Comparison of ENCODE assay signal across 23 cellular contexts in genomic region chr20:57161478-57162194, GRCh38.
DNase-seq lines count a peak whose midpoint lies in the region; ATAC-seq and TF ChIP-seq lines count a peak whose summit lies in the region.
"Had no signal": no experiment of that assay in that cellular context is flagged by ENCODE, and none has a peak within 500 bp of the region (broad histone marks: within the 10 kb centered on the region; RNA-seq: fewer than 3 reads in every experiment).

No MANE protein-coding gene starts in this region.

- H3K36me3 ChIP-seq in right atrium auricular region (no peaks in the 10 kb centered on the region), heart left ventricle (no peaks in the 10 kb centered on the region)

- DNase-seq in Right ventricle myocardium superior (peak; percentile 58), right atrium auricular region (ENCODE audit: low spot score) (no peak), heart left ventricle (peak in 1 of 5 donors; percentile 45), nucleus accumbens (lab: John Stamatoyannopoulos, UW) (no peak)
- DNase-seq: CD4-positive, CD25-positive, alpha-beta regulatory T cell; EL; GDM1; GOT3; HCEC 1CT; Karpas-422; NCI-H1092; NCI-H1436 treated with DMSO at 0.1 percent for 48 hours; NCI-H1930; NCI-H2107; NCI-H524 treated with DMSO at 0.1 percent for 48 hours; NCI-H774; RPMI8226; SIG-M5 had no signal

- no peak for TF ChIP-seq POLR2A in heart left ventricle (IDR thresholded peaks at IDR 0.05)

- H3K4me3 ChIP-seq in right atrium auricular region (no peak overlapping the region), heart left ventricle (peak overlapping the region in 7 of 12 donors; percentile 5 to 51 (median 23))
- H3K4me3 ChIP-seq: GM12878, SK-N-MC had no signal

- H3K4me1 ChIP-seq in right atrium auricular region = peaks cover 0 to 15% of the 10 kb centered on the region in 2 donors
- peaks cover 0 to 16% (median 0%) of the 10 kb centered on the region in 12 donors for H3K4me1 ChIP-seq in heart left ventricle

- no peak for TF ChIP-seq CTCF in right atrium auricular region (IDR thresholded peaks at IDR 0.05)
- no peak for TF ChIP-seq CTCF in heart left ventricle (IDR thresholded peaks at IDR 0.05)

- H3K27ac ChIP-seq in right atrium auricular region (peak overlapping the region in 1 of 2 donors; percentile 64), heart left ventricle (peak overlapping the region in 7 of 12 donors; percentile 32 to 84 (median 55)), layer of hippocampus (ENCODE audit: low read depth, low read length) (peak overlapping the region; percentile 40)
- H3K27ac ChIP-seq: SK-N-MC had no signal

- intact Hi-C loops in Right ventricle myocardium superior (cut with DNase I) = loop anchor here (10.0 kb wide), 1 partner anchor 103 kb away; the partner anchor contains the start of gene BMP7
- intact Hi-C loops in heart left ventricle (cut with DNase I) = no loop called here

- H3K9me3 ChIP-seq in right atrium auricular region (no peaks in the 10 kb centered on the region), heart left ventricle (peaks cover 0 to 3% (median 0%) of the 10 kb centered on the region in 12 donors)

- peak; percentile 46 for ATAC-seq in Right ventricle myocardium superior (ENCODE audit: poor library complexity)
- ATAC-seq in heart left ventricle = peak in 1 of 4 donors; percentile 10
- ATAC-seq in GM21390 (IDR thresholded peaks at IDR 0.05; ENCODE audit: unreplicated experiment) = no peak
- ATAC-seq in HG03457 (IDR thresholded peaks at IDR 0.05; ENCODE audit: unreplicated experiment) = no peak

- 52 to 75% (median 60%) methylated on average over 23 of the region's 23 CpGs for WGBS in heart left ventricle, 4 donors

- no peaks in the 10 kb centered on the region for H3K27me3 ChIP-seq in right atrium auricular region
- no peaks in the 10 kb centered on the region for H3K27me3 ChIP-seq in heart left ventricle
- no peaks in the 10 kb centered on the region for H3K27me3 ChIP-seq in layer of hippocampus (ENCODE audit: control insufficient read depth, insufficient read depth, low read length)

Comparison
In these comparisons a context has a peak if more than half of its experiments do, and no peak if none do; other contexts are left out.
1. H3K4me3 ChIP-seq: peak in heart left ventricle (7 of 12); none in right atrium auricular region (0 of 2).